ENCODE assay signal across 8 cellular contexts in genomic region chr20:31606928-31607639, GRCh38. TPM values are rescaled to one million over a fixed set of nuclear protein-coding genes. Genes with fewer than 3 reads are reported as not detected.
A peak's percentile ranks its signal among the peaks of the same experiment; 100 is the strongest.
DNase-seq lines count a peak whose midpoint lies in the region; ATAC-seq lines count a peak whose summit lies in the region.

No MANE protein-coding gene starts in this region.

- no peaks in the 10 kb centered on the region for H3K36me3 Mint-ChIP-seq in activated T-cell treated with anti-CD3 and anti-CD28 coated beads, Interleukin-2, amount 50 U/mL, for 4 hours (ENCODE audit: insufficient read depth)

- H3K4me3 ChIP-seq in adipocyte (ENCODE audit: low read length) (peak overlapping the region; percentile 93), iPS-18c (ENCODE audit: insufficient read depth, low read depth, low read length) (peak overlapping the region; percentile 99)

- DNase-seq in DMS53 (lab: John Stamatoyannopoulos, UW) (peak; percentile 94), NCI-H146 treated with DMSO at 0.1 percent for 48 hours (lab: John Stamatoyannopoulos, UW; ENCODE audit: unreplicated experiment) (peak; percentile 50), adipocyte (ENCODE audit: low read depth) (peak; percentile 78), substantia nigra (lab: John Stamatoyannopoulos, UW) (peak in 7 of 49 donors; percentile 5 to 48 (median 12)), mucosa of gallbladder (ENCODE audit: low spot score) (no peak)
- no peak for DNase-seq in stimulated activated naive CD4-positive, alpha-beta T cell treated with Interleukin-2 at 50 U/mL for 16 hours (lab: John Stamatoyannopoulos, UW)
- no peak for DNase-seq in activated T-cell treated with anti-CD3 and anti-CD28 coated beads, Interleukin-2, amount 50 U/mL, for 4 hours

- peaks cover 24% of the 10 kb centered on the region for H3K4me1 Mint-ChIP-seq in activated T-cell treated with anti-CD3 and anti-CD28 coated beads, Interleukin-2, amount 50 U/mL, for 4 hours (ENCODE audit: low read depth)

- H3K9me3 ChIP-seq in adipocyte (ENCODE audit: control insufficient read depth, low read length) (no peaks in the 10 kb centered on the region), iPS-18c (ENCODE audit: control insufficient read depth, insufficient read depth, low read length) (peaks cover 3% of the 10 kb centered on the region)

- peaks cover 55% of the 10 kb centered on the region for H3K27me3 Mint-ChIP-seq in activated T-cell treated with anti-CD3 and anti-CD28 coated beads, Interleukin-2, amount 50 U/mL, for 4 hours (ENCODE audit: low read depth)

- H3K36me3 ChIP-seq in adipocyte (ENCODE audit: control insufficient read depth, insufficient read depth, low read length, severe bottlenecking), result no peaks in the 10 kb centered on the region

- no peak overlapping the region for H3K4me3 Mint-ChIP-seq in activated T-cell treated with anti-CD3 and anti-CD28 coated beads, Interleukin-2, amount 50 U/mL, for 4 hours

- peak overlapping the region; percentile 97 for H3K9ac ChIP-seq in adipocyte (ENCODE audit: low read length)

- ATAC-seq in activated T-cell treated with anti-CD3 and anti-CD28 coated beads, Interleukin-2, amount 50 U/mL, for 4 hours, result no peak

- H3K4me1 ChIP-seq in adipocyte (ENCODE audit: control insufficient read depth, insufficient read depth, low read length), result peaks cover 52% of the 10 kb centered on the region

- no peaks in the 10 kb centered on the region for H3K9me3 Mint-ChIP-seq in activated T-cell treated with anti-CD3 and anti-CD28 coated beads, Interleukin-2, amount 50 U/mL, for 4 hours

- peak overlapping the region; percentile 26 for H3K27ac ChIP-seq in substantia nigra (ENCODE audit: low read depth, low read length, poor library complexity, severe bottlenecking)

- H3K27me3 ChIP-seq in adipocyte (replicated peaks; ENCODE audit: control insufficient read depth, insufficient read depth, low read length), result no peaks in the 10 kb centered on the region

RNA-seq across cellular contexts. Expression of gene ID1, which starts 2.0 kb away (rescaled TPM):
- 1 to 10 TPM; 1.4 to 1.6 (median 1.5) TPM for total RNA-seq in activated T-cell treated with anti-CD3 and anti-CD28 coated beads, Interleukin-2, amount 50 U/mL, for 4 hours
- 59.7 TPM for total RNA-seq in mucosa of gallbladder

RNA-seq across cellular contexts. Expression of gene COX4I2, which starts 30.6 kb away (rescaled TPM):
- total RNA-seq in activated T-cell treated with anti-CD3 and anti-CD28 coated beads, Interleukin-2, amount 50 U/mL, for 4 hours, result not detected
- total RNA-seq in mucosa of gallbladder, result 3.8 TPM

Comparison
In these comparisons a context has a peak if more than half of its experiments do, and no peak if none do; other contexts are left out.
1. DNase-seq: peak in DMS53 (single experiment), NCI-H146 treated with DMSO at 0.1 percent for 48 hours (single experiment) and adipocyte (single experiment); none in stimulated activated naive CD4-positive, alpha-beta T cell treated with Interleukin-2 at 50 U/mL for 16 hours (single experiment), activated T-cell treated with anti-CD3 and anti-CD28 coated beads, Interleukin-2, amount 50 U/mL, for 4 hours (single experiment) and mucosa of gallbladder (single experiment).
2. RNA of gene ID1, which starts 2.0 kb away (total RNA-seq): 59.7 TPM in mucosa of gallbladder (single experiment); 1.4 to 1.6 TPM in activated T-cell treated with anti-CD3 and anti-CD28 coated beads, Interleukin-2, amount 50 U/mL, for 4 hours; every median in the first group is over 10 times any median in the second.